In genomic region chr4:7922466-7922865, GRCh38 we compare ENCODE assay signal across 1 cellular context.
TF ChIP-seq lines count a peak whose summit lies in the region.

No MANE protein-coding gene starts in this region.

TF ChIP-seq in GM23338, 12 proteins besides CTCF, POLR2A, EP300 and RAD21 (continued from another document):
- TF ChIP-seq ZNF462 (CRISPR knock-in tag; IDR thresholded peaks at IDR 0.05) (no peak), ZNF331 (CRISPR knock-in tag; IDR thresholded peaks at IDR 0.05; ENCODE audit: low read depth) (no peak), REST (IDR thresholded peaks at IDR 0.05; ENCODE audit: unreplicated experiment) (no peak), NANOG (IDR thresholded peaks at IDR 0.05; ENCODE audit: borderline replicate concordance) (no peak), STAT1 (IDR thresholded peaks at IDR 0.05; ENCODE audit: unreplicated experiment) (no peak), JUNB (IDR thresholded peaks at IDR 0.05; ENCODE audit: unreplicated experiment) (no peak), POLR2AphosphoS5 (IDR thresholded peaks at IDR 0.05; ENCODE audit: low read depth) (no peak), ETS1 (IDR thresholded peaks at IDR 0.05) (no peak)
